Comparison of ENCODE assay signal across 20 cellular contexts in the genomic region with DNA sequence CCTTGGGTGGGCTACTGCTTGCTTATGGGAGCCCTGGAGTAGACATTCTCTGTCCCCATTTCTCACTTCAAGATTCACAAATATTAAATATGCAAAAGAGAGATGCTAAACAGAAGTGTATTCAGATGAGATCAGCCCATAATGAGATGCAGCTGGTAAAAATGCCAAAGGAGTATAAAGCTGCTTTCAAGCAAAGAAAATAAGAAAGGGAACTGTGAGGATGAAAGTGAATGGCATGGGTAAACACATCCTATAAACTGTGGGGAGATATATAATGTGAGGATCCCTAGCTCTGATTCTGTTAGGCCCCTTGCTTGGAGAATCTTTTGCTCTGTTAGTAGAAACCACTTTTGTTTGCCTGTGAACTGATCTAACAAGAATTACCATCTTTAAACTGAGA.
"Had no signal": no experiment of that assay in that cellular context is flagged by ENCODE, and none has a peak within 500 bp of the region (broad histone marks: within the 10 kb centered on the region; RNA-seq: fewer than 3 reads in every experiment).

No MANE protein-coding gene starts in this region.

- DNase-seq: effector CD8-positive, alpha-beta T cell; foreskin melanocyte; heart right ventricle; islet precursor cell; left lung; lower lobe of right lung; mesenchymal stem cell; naive thymus-derived CD4-positive, alpha-beta T cell; nephron progenitor cell; sigmoid colon; stimulated activated CD4-positive, alpha-beta T cell treated with anti-CD3 and anti-CD28 coated beads, Interleukin-2, amount 100 ng/mL, for 24 hours; stimulated activated CD4-positive, alpha-beta T cell treated with anti-CD3 and anti-CD28 coated beads, Interleukin-4, amount 100 ng/mL, for 4 hours; stimulated activated naive B cell treated with anti-CD40 and anti-IgM and Interleukin-4, amounts not matched to agents 10 μg/mL and 1 μg/mL and 100 μg/mL, for 72 hours; stimulated activated naive CD8-positive, alpha-beta T cell treated with anti-CD3 and anti-CD28 coated beads, Interleukin-15, amount 100 ng/mL, for 72 hours; thyroid gland; upper lobe of right lung had no signal

- H3K27ac ChIP-seq: coronary artery, heart right ventricle, left lung, lower lobe of right lung, right atrium auricular region, sigmoid colon, skin epidermis, thyroid gland, upper lobe of right lung, vagina had no signal

- H3K27me3 ChIP-seq: heart right ventricle, left lung, right atrium auricular region, sigmoid colon, thyroid gland, upper lobe of right lung, vagina had no signal

- ATAC-seq: heart right ventricle; left lung; lower lobe of right lung; naive thymus-derived CD4-positive, alpha-beta T cell; stimulated activated naive B cell treated with anti-CD40 and anti-IgM and Interleukin-4, amounts not matched to agents 10 μg/mL and 1 μg/mL and 100 μg/mL, for 72 hours; stimulated activated naive CD8-positive, alpha-beta T cell treated with anti-CD3 and anti-CD28 coated beads, Interleukin-15, amount 100 ng/mL, for 72 hours; upper lobe of right lung had no signal
